13 cellular contexts compared by ENCODE assay signal in genomic region chr2:176085120-176085788, GRCh38. TPM values are rescaled to one million over a fixed set of nuclear protein-coding genes. Genes with fewer than 3 reads are reported as not detected.
DNase-seq lines count a peak whose midpoint lies in the region; ATAC-seq and TF ChIP-seq lines count a peak whose summit lies in the region.
"Had no signal": no experiment of that assay in that cellular context is flagged by ENCODE, and none has a peak within 500 bp of the region (broad histone marks: within the 10 kb centered on the region; RNA-seq: fewer than 3 reads in every experiment).

No MANE protein-coding gene starts in this region.

- TF ChIP-seq CTCF in natural killer cell (IDR thresholded peaks at IDR 0.05), result no peak
- TF ChIP-seq CTCF in Peyer's patch (IDR thresholded peaks at IDR 0.05), result no peak
- TF ChIP-seq CTCF in gastrocnemius medialis (IDR thresholded peaks at IDR 0.05 in 4 of 5, conservative IDR thresholded peaks at IDR 0.05 in 1 of 5), result no peak

- H3K27ac ChIP-seq in Peyer's patch (no peak overlapping the region), gastrocnemius medialis (no peak overlapping the region)
- H3K27ac ChIP-seq: foreskin keratinocyte had no signal

- H3K27me3 Mint-ChIP-seq in natural killer cell (ENCODE audit: low read depth in 2 of 2), result peaks cover 77 to 79% of the 10 kb centered on the region in 2 donors
- H3K27me3 Mint-ChIP-seq in natural killer cell treated with Interleukin-12 subunit alpha and Interleukin-12 subunit beta and Interleukin-15 and Interleukin-18, amount 100 ng/mL, for 72 hours, result peaks cover 44 to 79% of the 10 kb centered on the region in 2 donors

- peak overlapping the region in 1 of 2 donors; percentile 78 for H3K27ac Mint-ChIP-seq in natural killer cell
- no peak overlapping the region for H3K27ac Mint-ChIP-seq in natural killer cell treated with Interleukin-12 subunit alpha and Interleukin-12 subunit beta and Interleukin-15 and Interleukin-18, amount 100 ng/mL, for 72 hours
- H3K27ac Mint-ChIP-seq: CD8-positive, alpha-beta T cell had no signal

- no peak overlapping the region for H3K4me3 ChIP-seq in Peyer's patch
- H3K4me3 ChIP-seq in gastrocnemius medialis, result peak overlapping the region in 1 of 4 donors; percentile 28

- H3K4me1 ChIP-seq in Peyer's patch (peaks cover 0 to 12% (median 3%) of the 10 kb centered on the region in 4 donors), gastrocnemius medialis (peaks cover 7 to 19% of the 10 kb centered on the region in 2 donors)
- H3K4me1 ChIP-seq: foreskin keratinocyte had no signal

- no peak for ATAC-seq in natural killer cell
- ATAC-seq in natural killer cell treated with Interleukin-12 subunit alpha and Interleukin-12 subunit beta and Interleukin-15 and Interleukin-18, amount 100 ng/mL, for 72 hours, result no peak
- no peak for ATAC-seq in gastrocnemius medialis
- no peak for ATAC-seq in HG03439 (IDR thresholded peaks at IDR 0.05; ENCODE audit: unreplicated experiment)
- ATAC-seq: CD8-positive, alpha-beta T cell; foreskin keratinocyte had no signal

- H3K36me3 Mint-ChIP-seq in natural killer cell, result peaks cover 17% of the 10 kb centered on the region
- H3K36me3 Mint-ChIP-seq in natural killer cell treated with Interleukin-12 subunit alpha and Interleukin-12 subunit beta and Interleukin-15 and Interleukin-18, amount 100 ng/mL, for 72 hours, result peaks cover 17% of the 10 kb centered on the region

- H3K27me3 ChIP-seq in Peyer's patch (peaks cover 0 to 84% of the 10 kb centered on the region in 2 donors), gastrocnemius medialis (peaks cover 96 to 99% (median 98%) of the 10 kb centered on the region in 3 donors)

- peaks cover 0 to 31% (median 0%) of the 10 kb centered on the region in 4 donors for H3K9me3 ChIP-seq in Peyer's patch
- H3K9me3 ChIP-seq in gastrocnemius medialis, result no peaks in the 10 kb centered on the region

- H3K4me1 Mint-ChIP-seq in natural killer cell, result peaks cover 7 to 15% of the 10 kb centered on the region in 2 donors
- peaks cover 0 to 8% of the 10 kb centered on the region in 2 donors for H3K4me1 Mint-ChIP-seq in natural killer cell treated with Interleukin-12 subunit alpha and Interleukin-12 subunit beta and Interleukin-15 and Interleukin-18, amount 100 ng/mL, for 72 hours (ENCODE audit: low read depth in 2 of 2)

- H3K4me3 Mint-ChIP-seq in natural killer cell, result peak overlapping the region; percentile 13
- H3K4me3 Mint-ChIP-seq in natural killer cell treated with Interleukin-12 subunit alpha and Interleukin-12 subunit beta and Interleukin-15 and Interleukin-18, amount 100 ng/mL, for 72 hours, result no peak overlapping the region
- H3K4me3 Mint-ChIP-seq: CD8-positive, alpha-beta T cell had no signal

- intact Hi-C loops in natural killer cell (cut with micrococcal nuclease) (loop anchor here (5.0 kb wide), 1 partner anchor 37 kb away; the partner anchor contains the start of gene HOXD9), gastrocnemius medialis (cut with DNase I; ENCODE audit: low total_unique reads) (no loop called here)

- H3K36me3 ChIP-seq in Peyer's patch (no peaks in the 10 kb centered on the region), gastrocnemius medialis (no peaks in the 10 kb centered on the region)

- in situ Hi-C loops in gastrocnemius medialis (cut with MboI; ENCODE audit: low sequenced_read_pairs in 4 of 4), result loop anchor here in 2 of 4 donors (25.0 kb wide), 1 partner anchor 723 kb away; no protein-coding TSS in a partner anchor

- no peak for TF ChIP-seq POLR2A in Peyer's patch (IDR thresholded peaks at IDR 0.05)
- no peak for TF ChIP-seq POLR2A in gastrocnemius medialis (IDR thresholded peaks at IDR 0.05)

- DNase-seq in natural killer cell, result no peak
- no peak for DNase-seq in natural killer cell treated with Interleukin-12 subunit alpha and Interleukin-12 subunit beta and Interleukin-15 and Interleukin-18, amount 100 ng/mL, for 72 hours (ENCODE audit: low spot score)
- DNase-seq in Peyer's patch, result peak in 2 of 3 donors; percentile 39 to 45
- peak; percentile 41 for DNase-seq in left kidney (ENCODE audit: low read depth, low spot score)
- no peak for DNase-seq in gastrocnemius medialis
- DNase-seq in NCI-H2227 treated with DMSO at 0.1 percent for 48 hours (lab: John Stamatoyannopoulos, UW), result no peak
- DNase-seq: aorta, foreskin keratinocyte, T1000 had no signal

- H3K9me3 Mint-ChIP-seq in natural killer cell, result peaks cover 3 to 5% of the 10 kb centered on the region in 2 donors
- no peaks in the 10 kb centered on the region for H3K9me3 Mint-ChIP-seq in natural killer cell treated with Interleukin-12 subunit alpha and Interleukin-12 subunit beta and Interleukin-15 and Interleukin-18, amount 100 ng/mL, for 72 hours

RNA-seq across cellular contexts. Expression of gene EVX2, which starts 1.5 kb away (rescaled TPM):
- total RNA-seq in natural killer cell (not detected), Peyer's patch (not detected), gastrocnemius medialis (not detected)
- not detected for total RNA-seq in natural killer cell treated with Interleukin-12 subunit alpha and Interleukin-12 subunit beta and Interleukin-15 and Interleukin-18, amount 100 ng/mL, for 72 hours
- total RNA-seq: aorta; CD8-positive, alpha-beta T cell; foreskin keratinocyte; mononuclear cell; renal cortical epithelial cell had no signal

RNA-seq across cellular contexts. Expression of gene HOXD13, which starts 7.3 kb away (rescaled TPM):
- total RNA-seq in natural killer cell, result not detected
- total RNA-seq in natural killer cell treated with Interleukin-12 subunit alpha and Interleukin-12 subunit beta and Interleukin-15 and Interleukin-18, amount 100 ng/mL, for 72 hours, result not detected
- total RNA-seq in Peyer's patch, result not detected
- total RNA-seq in gastrocnemius medialis, result not detected
- total RNA-seq: aorta; CD8-positive, alpha-beta T cell; foreskin keratinocyte; mononuclear cell; renal cortical epithelial cell had no signal

RNA-seq across cellular contexts. Expression of gene HOXD12, which starts 14.3 kb away (rescaled TPM):
- total RNA-seq in natural killer cell (not detected), Peyer's patch (not detected), gastrocnemius medialis (not detected)
- total RNA-seq in natural killer cell treated with Interleukin-12 subunit alpha and Interleukin-12 subunit beta and Interleukin-15 and Interleukin-18, amount 100 ng/mL, for 72 hours, result not detected
- total RNA-seq: aorta; CD8-positive, alpha-beta T cell; foreskin keratinocyte; mononuclear cell; renal cortical epithelial cell had no signal

RNA-seq across cellular contexts. Expression of gene HOXD11, which starts 21.8 kb away (rescaled TPM):
- not detected for total RNA-seq in natural killer cell
- total RNA-seq in natural killer cell treated with Interleukin-12 subunit alpha and Interleukin-12 subunit beta and Interleukin-15 and Interleukin-18, amount 100 ng/mL, for 72 hours, result not detected
- total RNA-seq in Peyer's patch, result not detected
- total RNA-seq in gastrocnemius medialis, result under 1 TPM in 1 of 4 donors, not detected in 3; 0.24 TPM
- total RNA-seq: CD8-positive, alpha-beta T cell; foreskin keratinocyte; mononuclear cell had no signal

RNA-seq across cellular contexts. Expression of gene HOXD10, which starts 31.3 kb away (rescaled TPM):
- not detected for total RNA-seq in natural killer cell
- total RNA-seq in natural killer cell treated with Interleukin-12 subunit alpha and Interleukin-12 subunit beta and Interleukin-15 and Interleukin-18, amount 100 ng/mL, for 72 hours, result not detected
- total RNA-seq in Peyer's patch, result not detected
- total RNA-seq in gastrocnemius medialis, result under 1 TPM in 1 of 4 donors, not detected in 3; 0.15 TPM
- total RNA-seq: CD8-positive, alpha-beta T cell; foreskin keratinocyte; mononuclear cell had no signal

Comparison
In these comparisons a context has a peak if more than half of its experiments do, and no peak if none do; other contexts are left out.
1. DNase-seq: peak in Peyer's patch (2 of 3) and left kidney (single experiment); none in natural killer cell (single experiment), natural killer cell treated with Interleukin-12 subunit alpha and Interleukin-12 subunit beta and Interleukin-15 and Interleukin-18, amount 100 ng/mL, for 72 hours (single experiment), gastrocnemius medialis (0 of 2) and NCI-H2227 treated with DMSO at 0.1 percent for 48 hours (single experiment).